Comparison of ENCODE assay signal across 1 cellular context in the genomic region with DNA sequence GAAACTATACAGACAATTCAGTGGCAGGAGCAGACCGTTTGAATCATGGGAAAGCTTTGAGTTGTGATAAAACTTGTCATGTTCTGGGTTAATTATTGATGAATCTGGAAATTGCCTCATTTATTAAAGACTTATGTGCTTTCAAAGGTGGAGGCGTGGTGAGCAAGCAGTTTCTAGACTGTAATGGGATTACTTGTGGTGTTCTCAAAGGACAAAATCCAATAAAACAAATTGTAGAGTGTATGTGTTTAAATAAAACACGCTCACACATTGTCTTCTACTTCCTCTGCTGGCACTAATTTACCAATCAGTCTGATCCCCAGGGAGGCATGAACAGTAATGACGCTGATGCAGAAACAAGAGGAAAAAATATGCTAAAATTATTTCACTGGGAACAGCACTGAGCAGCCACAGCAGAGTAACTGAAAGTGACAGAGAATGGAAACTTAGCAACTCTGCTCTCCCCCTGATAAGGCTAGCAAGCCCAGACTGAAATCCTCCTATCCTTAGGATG.
TF ChIP-seq lines count a peak whose summit lies in the region.

No MANE protein-coding gene starts in this region.

TF ChIP-seq in WTC11, 78 proteins besides CTCF, POLR2A, EP300 and RAD21 (continued from another document):
- TF ChIP-seq, protein P1, sequence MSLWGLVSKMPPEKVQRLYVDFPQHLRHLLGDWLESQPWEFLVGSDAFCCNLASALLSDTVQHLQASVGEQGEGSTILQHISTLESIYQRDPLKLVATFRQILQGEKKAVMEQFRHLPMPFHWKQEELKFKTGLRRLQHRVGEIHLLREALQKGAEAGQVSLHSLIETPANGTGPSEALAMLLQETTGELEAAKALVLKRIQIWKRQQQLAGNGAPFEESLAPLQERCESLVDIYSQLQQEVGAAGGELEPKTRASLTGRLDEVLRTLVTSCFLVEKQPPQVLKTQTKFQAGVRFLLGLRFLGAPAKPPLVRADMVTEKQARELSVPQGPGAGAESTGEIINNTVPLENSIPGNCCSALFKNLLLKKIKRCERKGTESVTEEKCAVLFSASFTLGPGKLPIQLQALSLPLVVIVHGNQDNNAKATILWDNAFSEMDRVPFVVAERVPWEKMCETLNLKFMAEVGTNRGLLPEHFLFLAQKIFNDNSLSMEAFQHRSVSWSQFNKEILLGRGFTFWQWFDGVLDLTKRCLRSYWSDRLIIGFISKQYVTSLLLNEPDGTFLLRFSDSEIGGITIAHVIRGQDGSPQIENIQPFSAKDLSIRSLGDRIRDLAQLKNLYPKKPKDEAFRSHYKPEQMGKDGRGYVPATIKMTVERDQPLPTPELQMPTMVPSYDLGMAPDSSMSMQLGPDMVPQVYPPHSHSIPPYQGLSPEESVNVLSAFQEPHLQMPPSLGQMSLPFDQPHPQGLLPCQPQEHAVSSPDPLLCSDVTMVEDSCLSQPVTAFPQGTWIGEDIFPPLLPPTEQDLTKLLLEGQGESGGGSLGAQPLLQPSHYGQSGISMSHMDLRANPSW (CRISPR knock-in tag; conservative IDR thresholded peaks at IDR 0.05; ENCODE audit: low read depth): no peak
- TF ChIP-seq, protein P2, sequence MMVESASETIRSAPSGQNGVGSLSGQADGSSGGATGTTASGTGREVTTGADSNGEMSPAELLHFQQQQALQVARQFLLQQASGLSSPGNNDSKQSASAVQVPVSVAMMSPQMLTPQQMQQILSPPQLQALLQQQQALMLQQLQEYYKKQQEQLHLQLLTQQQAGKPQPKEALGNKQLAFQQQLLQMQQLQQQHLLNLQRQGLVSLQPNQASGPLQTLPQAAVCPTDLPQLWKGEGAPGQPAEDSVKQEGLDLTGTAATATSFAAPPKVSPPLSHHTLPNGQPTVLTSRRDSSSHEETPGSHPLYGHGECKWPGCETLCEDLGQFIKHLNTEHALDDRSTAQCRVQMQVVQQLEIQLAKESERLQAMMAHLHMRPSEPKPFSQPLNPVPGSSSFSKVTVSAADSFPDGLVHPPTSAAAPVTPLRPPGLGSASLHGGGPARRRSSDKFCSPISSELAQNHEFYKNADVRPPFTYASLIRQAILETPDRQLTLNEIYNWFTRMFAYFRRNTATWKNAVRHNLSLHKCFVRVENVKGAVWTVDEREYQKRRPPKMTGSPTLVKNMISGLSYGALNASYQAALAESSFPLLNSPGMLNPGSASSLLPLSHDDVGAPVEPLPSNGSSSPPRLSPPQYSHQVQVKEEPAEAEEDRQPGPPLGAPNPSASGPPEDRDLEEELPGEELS (CRISPR knock-in tag; IDR thresholded peaks at IDR 0.05): no peak
- no peak for TF ChIP-seq ZNF416 (CRISPR knock-in tag; IDR thresholded peaks at IDR 0.05)
- TF ChIP-seq ATF1 (CRISPR knock-in tag; IDR thresholded peaks at IDR 0.05): no peak
- no peak for TF ChIP-seq ELF4 (CRISPR knock-in tag; IDR thresholded peaks at IDR 0.05; ENCODE audit: low read depth)
- TF ChIP-seq ZNF232 (CRISPR knock-in tag; IDR thresholded peaks at IDR 0.05): no peak
- TF ChIP-seq, protein P3, sequence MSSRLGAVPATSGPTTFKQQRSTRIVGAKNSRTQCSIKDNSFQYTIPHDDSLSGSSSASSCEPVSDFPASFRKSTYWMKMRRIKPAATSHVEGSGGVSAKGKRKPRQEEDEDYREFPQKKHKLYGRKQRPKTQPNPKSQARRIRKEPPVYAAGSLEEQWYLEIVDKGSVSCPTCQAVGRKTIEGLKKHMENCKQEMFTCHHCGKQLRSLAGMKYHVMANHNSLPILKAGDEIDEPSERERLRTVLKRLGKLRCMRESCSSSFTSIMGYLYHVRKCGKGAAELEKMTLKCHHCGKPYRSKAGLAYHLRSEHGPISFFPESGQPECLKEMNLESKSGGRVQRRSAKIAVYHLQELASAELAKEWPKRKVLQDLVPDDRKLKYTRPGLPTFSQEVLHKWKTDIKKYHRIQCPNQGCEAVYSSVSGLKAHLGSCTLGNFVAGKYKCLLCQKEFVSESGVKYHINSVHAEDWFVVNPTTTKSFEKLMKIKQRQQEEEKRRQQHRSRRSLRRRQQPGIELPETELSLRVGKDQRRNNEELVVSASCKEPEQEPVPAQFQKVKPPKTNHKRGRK (CRISPR knock-in tag; IDR thresholded peaks at IDR 0.05; ENCODE audit: borderline replicate concordance): no peak
- TF ChIP-seq, protein P4, sequence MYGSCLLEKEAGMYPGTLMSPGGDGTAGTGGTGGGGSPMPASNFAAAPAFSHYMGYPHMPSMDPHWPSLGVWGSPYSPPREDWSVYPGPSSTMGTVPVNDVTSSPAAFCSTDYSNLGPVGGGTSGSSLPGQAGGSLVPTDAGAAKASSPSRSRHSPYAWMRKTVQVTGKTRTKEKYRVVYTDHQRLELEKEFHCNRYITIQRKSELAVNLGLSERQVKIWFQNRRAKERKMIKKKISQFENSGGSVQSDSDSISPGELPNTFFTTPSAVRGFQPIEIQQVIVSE (CRISPR knock-in tag; IDR thresholded peaks at IDR 0.05; ENCODE audit: borderline replicate concordance): no peak
- no peak for TF ChIP-seq NFYB (CRISPR knock-in tag; conservative IDR thresholded peaks at IDR 0.05; ENCODE audit: low read depth)
- TF ChIP-seq GABPB1 (CRISPR knock-in tag; IDR thresholded peaks at IDR 0.05): no peak
- TF ChIP-seq TCF7 (CRISPR knock-in tag; IDR thresholded peaks at IDR 0.05; ENCODE audit: low read depth): no peak
- no peak for TF ChIP-seq CBFB (CRISPR knock-in tag; IDR thresholded peaks at IDR 0.05; ENCODE audit: low read depth)
- no peak for TF ChIP-seq NFE2L1 (CRISPR knock-in tag; IDR thresholded peaks at IDR 0.05)
- no peak for TF ChIP-seq SMAD3 (CRISPR knock-in tag; IDR thresholded peaks at IDR 0.05; ENCODE audit: borderline replicate concordance)
- TF ChIP-seq, protein P5, sequence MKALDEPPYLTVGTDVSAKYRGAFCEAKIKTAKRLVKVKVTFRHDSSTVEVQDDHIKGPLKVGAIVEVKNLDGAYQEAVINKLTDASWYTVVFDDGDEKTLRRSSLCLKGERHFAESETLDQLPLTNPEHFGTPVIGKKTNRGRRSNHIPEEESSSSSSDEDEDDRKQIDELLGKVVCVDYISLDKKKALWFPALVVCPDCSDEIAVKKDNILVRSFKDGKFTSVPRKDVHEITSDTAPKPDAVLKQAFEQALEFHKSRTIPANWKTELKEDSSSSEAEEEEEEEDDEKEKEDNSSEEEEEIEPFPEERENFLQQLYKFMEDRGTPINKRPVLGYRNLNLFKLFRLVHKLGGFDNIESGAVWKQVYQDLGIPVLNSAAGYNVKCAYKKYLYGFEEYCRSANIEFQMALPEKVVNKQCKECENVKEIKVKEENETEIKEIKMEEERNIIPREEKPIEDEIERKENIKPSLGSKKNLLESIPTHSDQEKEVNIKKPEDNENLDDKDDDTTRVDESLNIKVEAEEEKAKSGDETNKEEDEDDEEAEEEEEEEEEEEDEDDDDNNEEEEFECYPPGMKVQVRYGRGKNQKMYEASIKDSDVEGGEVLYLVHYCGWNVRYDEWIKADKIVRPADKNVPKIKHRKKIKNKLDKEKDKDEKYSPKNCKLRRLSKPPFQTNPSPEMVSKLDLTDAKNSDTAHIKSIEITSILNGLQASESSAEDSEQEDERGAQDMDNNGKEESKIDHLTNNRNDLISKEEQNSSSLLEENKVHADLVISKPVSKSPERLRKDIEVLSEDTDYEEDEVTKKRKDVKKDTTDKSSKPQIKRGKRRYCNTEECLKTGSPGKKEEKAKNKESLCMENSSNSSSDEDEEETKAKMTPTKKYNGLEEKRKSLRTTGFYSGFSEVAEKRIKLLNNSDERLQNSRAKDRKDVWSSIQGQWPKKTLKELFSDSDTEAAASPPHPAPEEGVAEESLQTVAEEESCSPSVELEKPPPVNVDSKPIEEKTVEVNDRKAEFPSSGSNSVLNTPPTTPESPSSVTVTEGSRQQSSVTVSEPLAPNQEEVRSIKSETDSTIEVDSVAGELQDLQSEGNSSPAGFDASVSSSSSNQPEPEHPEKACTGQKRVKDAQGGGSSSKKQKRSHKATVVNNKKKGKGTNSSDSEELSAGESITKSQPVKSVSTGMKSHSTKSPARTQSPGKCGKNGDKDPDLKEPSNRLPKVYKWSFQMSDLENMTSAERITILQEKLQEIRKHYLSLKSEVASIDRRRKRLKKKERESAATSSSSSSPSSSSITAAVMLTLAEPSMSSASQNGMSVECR (CRISPR knock-in tag; IDR thresholded peaks at IDR 0.05; ENCODE audit: borderline replicate concordance): no peak
